ENCODE assay signal across 11 cellular contexts in the genomic region with DNA sequence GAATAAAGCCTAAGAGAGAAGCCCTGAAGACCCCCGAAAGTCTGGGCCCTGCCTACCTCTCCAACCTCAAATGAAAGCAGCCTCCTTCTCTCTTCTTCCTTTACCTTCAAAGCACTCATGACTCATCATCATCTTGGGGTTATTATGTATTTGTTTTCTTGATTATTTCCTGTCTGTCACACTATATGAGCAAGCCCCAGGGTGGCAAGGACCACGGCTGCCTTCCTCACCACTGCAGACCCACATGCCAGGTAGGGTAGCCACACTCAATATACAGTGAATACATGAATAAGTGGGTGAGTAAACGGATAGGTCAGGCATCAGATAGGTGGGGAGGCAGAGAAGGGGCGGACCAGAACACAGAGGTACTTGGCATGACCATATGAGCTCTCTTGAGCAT. TPM values are rescaled to one million over a fixed set of nuclear protein-coding genes. Genes with fewer than 3 reads are reported as not detected.
DNase-seq lines count a peak whose midpoint lies in the region; ATAC-seq and TF ChIP-seq lines count a peak whose summit lies in the region.
"Had no signal": no experiment of that assay in that cellular context is flagged by ENCODE, and none has a peak within 500 bp of the region (broad histone marks: within the 10 kb centered on the region; RNA-seq: fewer than 3 reads in every experiment).

No MANE protein-coding gene starts in this region.

- peak; percentile 71 for ATAC-seq in activated CD4-positive, alpha-beta T cell treated with anti-CD3 and anti-CD28 coated beads for 36 hours
- peak; percentile 79 for ATAC-seq in activated CD8-positive, alpha-beta T cell treated with anti-CD3 and anti-CD28 coated beads for 36 hours
- peak; percentile 81 for ATAC-seq in stimulated activated effector memory CD8-positive, alpha-beta T cell treated with anti-CD3 and anti-CD28 coated beads, Interleukin-12 subunit alpha, Interleukin-12 subunit beta, amount 100 ng/mL, for 72 hours
- no peak for ATAC-seq in GM21515 (IDR thresholded peaks at IDR 0.05; ENCODE audit: unreplicated experiment)

- intact Hi-C loops in activated CD4-positive, alpha-beta T cell treated with anti-CD3 and anti-CD28 coated beads for 36 hours (cut with DNase I, micrococcal nuclease) = no loop called here
- intact Hi-C loops in activated CD8-positive, alpha-beta T cell treated with anti-CD3 and anti-CD28 coated beads for 36 hours (cut with micrococcal nuclease) = no loop called here

- H3K36me3 Mint-ChIP-seq in activated CD4-positive, alpha-beta T cell treated with anti-CD3 and anti-CD28 coated beads for 36 hours (ENCODE audit: low read depth) = no peaks in the 10 kb centered on the region
- H3K36me3 Mint-ChIP-seq in activated CD8-positive, alpha-beta T cell treated with anti-CD3 and anti-CD28 coated beads for 36 hours (ENCODE audit: low read depth) = no peaks in the 10 kb centered on the region
- H3K36me3 Mint-ChIP-seq in stimulated activated effector memory CD8-positive, alpha-beta T cell treated with anti-CD3 and anti-CD28 coated beads, Interleukin-12 subunit alpha, Interleukin-12 subunit beta, amount 100 ng/mL, for 72 hours = no peaks in the 10 kb centered on the region

- H3K4me1 Mint-ChIP-seq in activated CD4-positive, alpha-beta T cell treated with anti-CD3 and anti-CD28 coated beads for 36 hours = peaks cover 4% of the 10 kb centered on the region
- H3K4me1 Mint-ChIP-seq in activated CD8-positive, alpha-beta T cell treated with anti-CD3 and anti-CD28 coated beads for 36 hours (ENCODE audit: low read depth) = peaks cover 6% of the 10 kb centered on the region
- peaks cover 8% of the 10 kb centered on the region for H3K4me1 Mint-ChIP-seq in stimulated activated effector memory CD8-positive, alpha-beta T cell treated with anti-CD3 and anti-CD28 coated beads, Interleukin-12 subunit alpha, Interleukin-12 subunit beta, amount 100 ng/mL, for 72 hours

- no peak overlapping the region for H3K4me3 Mint-ChIP-seq in activated CD4-positive, alpha-beta T cell treated with anti-CD3 and anti-CD28 coated beads for 36 hours
- no peak overlapping the region for H3K4me3 Mint-ChIP-seq in activated CD8-positive, alpha-beta T cell treated with anti-CD3 and anti-CD28 coated beads for 36 hours
- no peak overlapping the region for H3K4me3 Mint-ChIP-seq in stimulated activated effector memory CD8-positive, alpha-beta T cell treated with anti-CD3 and anti-CD28 coated beads, Interleukin-12 subunit alpha, Interleukin-12 subunit beta, amount 100 ng/mL, for 72 hours

- H3K27ac Mint-ChIP-seq in activated CD4-positive, alpha-beta T cell treated with anti-CD3 and anti-CD28 coated beads for 36 hours = no peak overlapping the region
- peak overlapping the region; percentile 26 for H3K27ac Mint-ChIP-seq in activated CD8-positive, alpha-beta T cell treated with anti-CD3 and anti-CD28 coated beads for 36 hours
- peak overlapping the region; percentile 2 for H3K27ac Mint-ChIP-seq in stimulated activated effector memory CD8-positive, alpha-beta T cell treated with anti-CD3 and anti-CD28 coated beads, Interleukin-12 subunit alpha, Interleukin-12 subunit beta, amount 100 ng/mL, for 72 hours

- POLR2A ChIA-PET in activated CD4-positive, alpha-beta T cell treated with anti-CD3 and anti-CD28 coated beads for 36 hours (lab: Charles Lee) = no interaction called here
- POLR2A ChIA-PET in activated CD8-positive, alpha-beta T cell treated with anti-CD3 and anti-CD28 coated beads for 36 hours (lab: Charles Lee) = no interaction called here

- CTCF ChIA-PET in activated CD4-positive, alpha-beta T cell treated with anti-CD3 and anti-CD28 coated beads for 36 hours (lab: Charles Lee) = interaction anchor here (0.6 to 1.4 kb wide), 2 partner anchors 12 to 330 kb away, joined by 3 to 5 read pairs; no protein-coding TSS in a partner anchor
- CTCF ChIA-PET in activated CD8-positive, alpha-beta T cell treated with anti-CD3 and anti-CD28 coated beads for 36 hours (lab: Charles Lee) = interaction anchor here (1.0 kb wide), 1 partner anchor 11 kb away, joined by 8 read pairs; no protein-coding TSS in a partner anchor

- no peak for TF ChIP-seq CTCF in activated CD8-positive, alpha-beta T cell treated with anti-CD3 and anti-CD28 coated beads for 36 hours (IDR thresholded peaks at IDR 0.05)

- no peaks in the 10 kb centered on the region for H3K9me3 Mint-ChIP-seq in activated CD4-positive, alpha-beta T cell treated with anti-CD3 and anti-CD28 coated beads for 36 hours (ENCODE audit: low read depth)
- no peaks in the 10 kb centered on the region for H3K9me3 Mint-ChIP-seq in activated CD8-positive, alpha-beta T cell treated with anti-CD3 and anti-CD28 coated beads for 36 hours
- H3K9me3 Mint-ChIP-seq in stimulated activated effector memory CD8-positive, alpha-beta T cell treated with anti-CD3 and anti-CD28 coated beads, Interleukin-12 subunit alpha, Interleukin-12 subunit beta, amount 100 ng/mL, for 72 hours = no peaks in the 10 kb centered on the region

- H3K27me3 Mint-ChIP-seq in activated CD4-positive, alpha-beta T cell treated with anti-CD3 and anti-CD28 coated beads for 36 hours = no peaks in the 10 kb centered on the region
- no peaks in the 10 kb centered on the region for H3K27me3 Mint-ChIP-seq in activated CD8-positive, alpha-beta T cell treated with anti-CD3 and anti-CD28 coated beads for 36 hours

- DNase-seq in activated CD4-positive, alpha-beta T cell treated with anti-CD3 and anti-CD28 coated beads for 36 hours = peak; percentile 17
- DNase-seq in activated CD4-positive, alpha-beta T cell treated with anti-CD3 and anti-CD28 coated beads for 48 hours = no peak
- DNase-seq in activated CD8-positive, alpha-beta T cell treated with anti-CD3 and anti-CD28 coated beads for 36 hours = peak; percentile 29
- DNase-seq in stimulated activated effector memory CD8-positive, alpha-beta T cell treated with anti-CD3 and anti-CD28 coated beads, Interleukin-12 subunit alpha, Interleukin-12 subunit beta, amount 100 ng/mL, for 72 hours (ENCODE audit: low spot score in 2 of 2) = no peak
- no peak for DNase-seq in GM03348 (ENCODE audit: low spot score)
- DNase-seq: ACHN, NCI-H187 treated with DMSO at 0.1 percent for 48 hours, posterior cingulate gyrus, Right ventricle myocardium superior had no signal

RNA-seq across cellular contexts. Expression of a gene that starts 8.8 kb away (rescaled TPM):
- not detected for total RNA-seq in activated CD4-positive, alpha-beta T cell treated with anti-CD3 and anti-CD28 coated beads for 36 hours
- under 1 TPM in 1 of 2 experiments, not detected in 1; 0.54 TPM for total RNA-seq in activated CD8-positive, alpha-beta T cell treated with anti-CD3 and anti-CD28 coated beads for 36 hours
- total RNA-seq: vagina had no signal

RNA-seq across cellular contexts. Expression of a gene that starts 8.9 kb away (rescaled TPM):
- total RNA-seq in activated CD4-positive, alpha-beta T cell treated with anti-CD3 and anti-CD28 coated beads for 36 hours = 10 to 100 TPM; 25.0 to 25.2 TPM
- total RNA-seq in activated CD8-positive, alpha-beta T cell treated with anti-CD3 and anti-CD28 coated beads for 36 hours = 10 to 100 TPM; 25.3 to 27.1 TPM

RNA-seq across cellular contexts. Expression of a gene that starts 29.6 kb away (rescaled TPM):
- total RNA-seq in activated CD4-positive, alpha-beta T cell treated with anti-CD3 and anti-CD28 coated beads for 36 hours = 100 to 1,000 TPM; 175 to 230 TPM
- total RNA-seq in activated CD8-positive, alpha-beta T cell treated with anti-CD3 and anti-CD28 coated beads for 36 hours = 100 to 1,000 TPM; 149 to 151 TPM

RNA-seq across cellular contexts. Expression of a gene that starts 44.2 kb away (rescaled TPM):
- not detected for total RNA-seq in activated CD4-positive, alpha-beta T cell treated with anti-CD3 and anti-CD28 coated beads for 36 hours
- not detected for total RNA-seq in activated CD8-positive, alpha-beta T cell treated with anti-CD3 and anti-CD28 coated beads for 36 hours
- total RNA-seq: vagina had no signal

RNA-seq across cellular contexts. Expression of a gene that starts 50.7 kb away (rescaled TPM):
- total RNA-seq in activated CD4-positive, alpha-beta T cell treated with anti-CD3 and anti-CD28 coated beads for 36 hours = 1 to 10 TPM; 1.2 to 1.4 TPM
- 1 to 10 TPM; 1.4 to 1.7 TPM for total RNA-seq in activated CD8-positive, alpha-beta T cell treated with anti-CD3 and anti-CD28 coated beads for 36 hours

Comparison
In these comparisons a context has a peak if more than half of its experiments do, and no peak if none do; other contexts are left out.
1. DNase-seq: peak in activated CD4-positive, alpha-beta T cell treated with anti-CD3 and anti-CD28 coated beads for 36 hours (single experiment) and activated CD8-positive, alpha-beta T cell treated with anti-CD3 and anti-CD28 coated beads for 36 hours (single experiment); none in activated CD4-positive, alpha-beta T cell treated with anti-CD3 and anti-CD28 coated beads for 48 hours (single experiment), stimulated activated effector memory CD8-positive, alpha-beta T cell treated with anti-CD3 and anti-CD28 coated beads, Interleukin-12 subunit alpha, Interleukin-12 subunit beta, amount 100 ng/mL, for 72 hours (0 of 2) and GM03348 (single experiment).